In the genomic region with DNA sequence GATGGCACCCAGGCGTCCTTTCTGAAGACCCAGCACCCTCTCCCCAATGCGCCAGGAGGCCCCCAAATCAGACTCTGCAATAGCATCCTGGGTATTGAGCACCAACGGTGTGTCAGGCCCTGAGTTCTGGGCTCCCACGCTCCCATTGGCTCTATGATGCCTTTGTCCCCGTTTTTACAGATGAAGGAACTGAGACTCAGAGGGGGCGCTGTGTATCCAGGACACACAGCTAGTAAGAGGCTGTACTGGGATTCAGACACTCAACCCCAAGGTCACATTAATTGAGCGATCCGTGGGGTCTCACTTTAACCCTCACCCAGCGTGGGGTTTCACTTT, we compare ENCODE assay signal across 9 cellular contexts. TPM values are rescaled to one million over a fixed set of nuclear protein-coding genes. Genes with fewer than 3 reads are reported as not detected.
DNase-seq lines count a peak whose midpoint lies in the region; ATAC-seq lines count a peak whose summit lies in the region.
"Had no signal": no experiment of that assay in that cellular context is flagged by ENCODE, and none has a peak within 500 bp of the region (broad histone marks: within the 10 kb centered on the region; RNA-seq: fewer than 3 reads in every experiment).

No MANE protein-coding gene starts in this region.

- H3K9me3 ChIP-seq in BLaER1 treated with 17β-estradiol and CSF1 and Interleukin-3, amounts not matched to agents 10 nM and 100 nM (replicated peaks in 1 of 11), result no peaks in the 10 kb centered on the region
- H3K9me3 ChIP-seq in HAP-1, result no peaks in the 10 kb centered on the region

- no peaks in the 10 kb centered on the region for H3K27me3 Mint-ChIP-seq in activated naive CD8-positive, alpha-beta T cell treated with anti-CD3 and anti-CD28 coated beads, Interleukin-2, amount 10 ng/mL, durations not matched to agents 7 days and 5 days
- H3K27me3 Mint-ChIP-seq in naive thymus-derived CD8-positive, alpha-beta T cell, result no peaks in the 10 kb centered on the region

- H3K4me2 ChIP-seq in BLaER1 treated with 17β-estradiol and CSF1 and Interleukin-3, amounts not matched to agents 10 nM and 100 nM, result peak overlapping the region; percentile 48 to 85 (median 71)

- peak overlapping the region in 7 of 11 experiments; percentile 21 to 43 (median 29); a peak in 7 of 22 replicates for H3K9ac ChIP-seq in BLaER1 treated with 17β-estradiol and CSF1 and Interleukin-3, amounts not matched to agents 10 nM and 100 nM

- peaks cover 17% of the 10 kb centered on the region for H3K4me1 Mint-ChIP-seq in activated naive CD8-positive, alpha-beta T cell treated with anti-CD3 and anti-CD28 coated beads, Interleukin-2, amount 10 ng/mL, durations not matched to agents 7 days and 5 days
- H3K4me1 Mint-ChIP-seq in naive thymus-derived CD8-positive, alpha-beta T cell, result peaks cover 16 to 30% (median 20%) of the 10 kb centered on the region in 4 donors

- H3K27ac ChIP-seq in BLaER1 treated with 17β-estradiol and CSF1 and Interleukin-3, amounts not matched to agents 10 nM and 100 nM, result 0 out of 22 replicates have a peak overlapping the region, but pooled peaks of 2 of the 11 experiments have one; percentile 13 to 34

- peak overlapping the region; percentile 75 for H3K4me3 Mint-ChIP-seq in activated naive CD8-positive, alpha-beta T cell treated with anti-CD3 and anti-CD28 coated beads, Interleukin-2, amount 10 ng/mL, durations not matched to agents 7 days and 5 days
- peak overlapping the region; percentile 82 to 92 (median 88) for H3K4me3 Mint-ChIP-seq in naive thymus-derived CD8-positive, alpha-beta T cell

- H3K36me3 Mint-ChIP-seq in activated naive CD8-positive, alpha-beta T cell treated with anti-CD3 and anti-CD28 coated beads, Interleukin-2, amount 10 ng/mL, durations not matched to agents 7 days and 5 days, result peaks cover 2% of the 10 kb centered on the region
- H3K36me3 Mint-ChIP-seq in naive thymus-derived CD8-positive, alpha-beta T cell, result no peaks in the 10 kb centered on the region

- in situ Hi-C loops in HAP-1 (cut with MboI; ENCODE audit: low sequenced_read_pairs), result loop anchor here (10.0 kb wide), 1 partner anchor 286 kb away; no protein-coding TSS in a partner anchor

- no peaks in the 10 kb centered on the region for H4K20me1 ChIP-seq in BLaER1 treated with 17β-estradiol and CSF1 and Interleukin-3, amounts not matched to agents 10 nM and 100 nM

- DNase-seq in HAP-1 (ENCODE audit: low spot score in 2 of 2), result peak in 1 of 2 experiments; percentile 35
- no peak for DNase-seq in activated naive CD8-positive, alpha-beta T cell treated with anti-CD3 and anti-CD28 coated beads, Interleukin-2, amount 10 ng/mL, durations not matched to agents 7 days and 5 days
- no peak for DNase-seq in naive thymus-derived CD8-positive, alpha-beta T cell
- DNase-seq in SIG-M5 treated with dmso at 0.1 percent for 504 hours (lab: John Stamatoyannopoulos, UW; ENCODE audit: unreplicated experiment), result no peak
- no peak for DNase-seq in A172 (ENCODE audit: low spot score)
- DNase-seq in foreskin melanocyte, result no peak
- no peak for DNase-seq in OCI-M2 (lab: John Stamatoyannopoulos, UW; ENCODE audit: unreplicated experiment)

- peaks cover 6 to 24% (median 20%) of the 10 kb centered on the region in 10 experiments; a peak in 19 of 20 replicates for H3K4me1 ChIP-seq in BLaER1 treated with 17β-estradiol and CSF1 and Interleukin-3, amounts not matched to agents 10 nM and 100 nM
- H3K4me1 ChIP-seq in HAP-1, result 0 out of 2 replicates have a peak, but pooled peaks cover 3% of the 10 kb centered on the region

- POLR2A ChIA-PET in activated naive CD8-positive, alpha-beta T cell treated with anti-CD3 and anti-CD28 coated beads, Interleukin-2, amount 10 ng/mL, durations not matched to agents 7 days and 5 days (lab: Charles Lee), result interaction anchor here (0.8 to 4.1 kb wide), 15 partner anchors 15 to 218 kb away, joined by 3 to 27 read pairs (median 5); a partner anchor contains a TSS
- POLR2A ChIA-PET in naive thymus-derived CD8-positive, alpha-beta T cell (lab: Charles Lee), result interaction anchor here (0.6 to 7.0 kb wide), 16 partner anchors 18 to 218 kb away, joined by 3 to 124 read pairs (median 5); a partner anchor contains a TSS

- ATAC-seq in activated naive CD8-positive, alpha-beta T cell treated with anti-CD3 and anti-CD28 coated beads, Interleukin-2, amount 10 ng/mL, durations not matched to agents 7 days and 5 days (ENCODE audit: low read depth), result no peak
- peak in 1 of 2 donors; percentile 11 for ATAC-seq in naive thymus-derived CD8-positive, alpha-beta T cell

- no peaks in the 10 kb centered on the region for H3K36me3 ChIP-seq in BLaER1 treated with 17β-estradiol and CSF1 and Interleukin-3, amounts not matched to agents 10 nM and 100 nM
- no peaks in the 10 kb centered on the region for H3K36me3 ChIP-seq in HAP-1 (replicated peaks)

- H3K27me3 ChIP-seq in BLaER1 treated with 17β-estradiol and CSF1 and Interleukin-3, amounts not matched to agents 10 nM and 100 nM, result no peaks in the 10 kb centered on the region
- H3K27me3 ChIP-seq in HAP-1 (ENCODE audit: low read depth), result no peaks in the 10 kb centered on the region

- peak overlapping the region; percentile 36 to 57 (median 44); a peak in 18 of 20 replicates for H3K4me3 ChIP-seq in BLaER1 treated with 17β-estradiol and CSF1 and Interleukin-3, amounts not matched to agents 10 nM and 100 nM
- peak overlapping the region; percentile 26 for H3K4me3 ChIP-seq in HAP-1

- H3K27ac Mint-ChIP-seq in activated naive CD8-positive, alpha-beta T cell treated with anti-CD3 and anti-CD28 coated beads, Interleukin-2, amount 10 ng/mL, durations not matched to agents 7 days and 5 days, result peak overlapping the region; percentile 78
- H3K27ac Mint-ChIP-seq in naive thymus-derived CD8-positive, alpha-beta T cell, result peak overlapping the region; percentile 31 to 95 (median 92)

- H3K9me3 Mint-ChIP-seq in activated naive CD8-positive, alpha-beta T cell treated with anti-CD3 and anti-CD28 coated beads, Interleukin-2, amount 10 ng/mL, durations not matched to agents 7 days and 5 days, result no peaks in the 10 kb centered on the region
- H3K9me3 Mint-ChIP-seq in naive thymus-derived CD8-positive, alpha-beta T cell, result no peaks in the 10 kb centered on the region

RNA-seq across cellular contexts. Expression of a gene that starts 42.5 kb away (rescaled TPM):
- 1 to 10 TPM; 3.2 to 3.4 TPM for total RNA-seq in activated naive CD8-positive, alpha-beta T cell treated with anti-CD3 and anti-CD28 coated beads, Interleukin-2, amount 10 ng/mL, durations not matched to agents 7 days and 5 days
- under 1 TPM; 0.36 to 0.68 TPM for total RNA-seq in naive thymus-derived CD8-positive, alpha-beta T cell
- polyA plus RNA-seq in naive thymus-derived CD8-positive, alpha-beta T cell, result 1 to 10 TPM in 2 of 3 donors, under 1 TPM in 1; 0.67 to 1.7 (median 1.4) TPM
- total RNA-seq in A172 (2014; rRNA removed; shearing (Covaris generic)), result not detected in 2 replicates
- total RNA-seq: aorta had no signal
- polyA plus RNA-seq: aorta had no signal
